21 cellular contexts compared by ENCODE assay signal in genomic region chr6:85118233-85118632, GRCh38.
DNase-seq lines count a peak whose midpoint lies in the region; ATAC-seq and TF ChIP-seq lines count a peak whose summit lies in the region.
"Had no signal": no experiment of that assay in that cellular context is flagged by ENCODE, and none has a peak within 500 bp of the region (broad histone marks: within the 10 kb centered on the region; RNA-seq: fewer than 3 reads in every experiment).

No MANE protein-coding gene starts in this region.

- RAD21 ChIA-PET in HCT116 (lab: Charles Lee; ENCODE audit: low non-redundant PET in 1 of 2, low total read pairs in 2 of 2, uncharacterized antibody in 2 of 2, unreplicated experiment in 2 of 2): no interaction called here

- no peak overlapping the region for H3K4me2 ChIP-seq in HCT116 (ENCODE audit: low read length)

- H2AFZ ChIP-seq in HCT116 (ENCODE audit: low read depth, low read length, poor library complexity, severe bottlenecking): no peak overlapping the region

- CTCF ChIA-PET in HCT116 (lab: Charles Lee) (interaction anchor here (1.1 to 1.6 kb wide), 4 partner anchors 8 to 30 kb away, joined by 3 to 6 read pairs (median 4); no protein-coding TSS in a partner anchor), HEK293T (lab: Yijun Ruan, JAX) (no interaction called here)

- BruUV-seq in HCT116 (replicated peaks; lab: Mats Ljungman, UMichigan): no TSS peak

- H3K27ac Mint-ChIP-seq in nephron progenitor cell: no peak overlapping the region
- H3K27ac Mint-ChIP-seq: activated naive CD8-positive, alpha-beta T cell treated with anti-CD3 and anti-CD28 coated beads for 36 hours; activated T-helper 1 cell treated with anti-CD3 and anti-CD28 coated beads, Interleukin-12 subunit alpha, Interleukin-12 subunit beta, Interleukin-2, Interleukin-4 antibody, amounts not matched to agents 30 ng/mL and 10 ng/mL and 1 ng/mL, durations not matched to agents 14 hours and 24 hours and 36 hours; B cell; T-helper 1 cell treated with Interleukin-12 subunit alpha and Interleukin-12 subunit beta and Interleukin-4 antibody, amounts not matched to agents 30 μg/mL and 1 μg/mL, for 36 hours had no signal

- H3K36me3 Mint-ChIP-seq in nephron progenitor cell (ENCODE audit: low read depth): no peaks in the 10 kb centered on the region
- H3K36me3 Mint-ChIP-seq: activated naive CD8-positive, alpha-beta T cell treated with anti-CD3 and anti-CD28 coated beads for 36 hours had no signal

- H3K9ac ChIP-seq in HCT116 (ENCODE audit: low read length): no peak overlapping the region

- no peaks in the 10 kb centered on the region for H3K36me3 ChIP-seq in HCT116 (ENCODE audit: control insufficient read depth in 1 of 2, insufficient read depth in 2 of 2, low read length in 2 of 2)
- H3K36me3 ChIP-seq: gastroesophageal sphincter, sigmoid colon had no signal

- POLR2A ChIA-PET in HCT116 (lab: Charles Lee) (no interaction called here), HEK293T (lab: Yijun Ruan, JAX) (no interaction called here)

- H3K4me1 Mint-ChIP-seq in nephron progenitor cell: peaks cover 48% of the 10 kb centered on the region
- H3K4me1 Mint-ChIP-seq: activated naive CD8-positive, alpha-beta T cell treated with anti-CD3 and anti-CD28 coated beads for 36 hours; B cell had no signal

- no peak overlapping the region for H3K4me3 Mint-ChIP-seq in nephron progenitor cell
- H3K4me3 Mint-ChIP-seq: activated naive CD8-positive, alpha-beta T cell treated with anti-CD3 and anti-CD28 coated beads for 36 hours; activated T-helper 1 cell treated with anti-CD3 and anti-CD28 coated beads, Interleukin-12 subunit alpha, Interleukin-12 subunit beta, Interleukin-2, Interleukin-4 antibody, amounts not matched to agents 30 ng/mL and 10 ng/mL and 1 ng/mL, durations not matched to agents 14 hours and 24 hours and 36 hours; B cell; T-helper 1 cell treated with Interleukin-12 subunit alpha and Interleukin-12 subunit beta and Interleukin-4 antibody, amounts not matched to agents 30 μg/mL and 1 μg/mL, for 36 hours had no signal

- in situ Hi-C loops in astrocyte of the spinal cord (cut with HindIII; ENCODE audit: low sequenced_read_pairs): no loop called here

- no peaks in the 10 kb centered on the region for H3K9me3 Mint-ChIP-seq in nephron progenitor cell
- H3K9me3 Mint-ChIP-seq: activated naive CD8-positive, alpha-beta T cell treated with anti-CD3 and anti-CD28 coated beads for 36 hours; activated T-helper 1 cell treated with anti-CD3 and anti-CD28 coated beads, Interleukin-12 subunit alpha, Interleukin-12 subunit beta, Interleukin-2, Interleukin-4 antibody, amounts not matched to agents 30 ng/mL and 10 ng/mL and 1 ng/mL, durations not matched to agents 14 hours and 24 hours and 36 hours; T-helper 1 cell treated with Interleukin-12 subunit alpha and Interleukin-12 subunit beta and Interleukin-4 antibody, amounts not matched to agents 30 μg/mL and 1 μg/mL, for 36 hours had no signal

- H3K4me3 ChIP-seq in HCT116 (replicated peaks in 1 of 2; ENCODE audit: low read depth in 1 of 2, low read length in 2 of 2) (no peak overlapping the region), astrocyte of the spinal cord (ENCODE audit: low read depth, low read length) (no peak overlapping the region)
- H3K4me3 ChIP-seq: body of pancreas, gastroesophageal sphincter, sigmoid colon had no signal

- no peaks in the 10 kb centered on the region for H3K79me2 ChIP-seq in HCT116 (ENCODE audit: insufficient read depth, low read length)

- TF ChIP-seq POLR2A in HCT116 (IDR thresholded peaks at IDR 0.05; ENCODE audit: borderline replicate concordance, extremely low read depth, insufficient read depth, insufficient read length): no peak

- TF ChIP-seq RAD21 in HCT116 (IDR thresholded peaks at IDR 0.05; ENCODE audit: low read depth): no peak

- H3K27me3 ChIP-seq in HCT116 (ENCODE audit: insufficient read depth, low read length): peaks cover 8% of the 10 kb centered on the region; the same call in 1 of the 2 replicates
- H3K27me3 ChIP-seq: body of pancreas, gastroesophageal sphincter, sigmoid colon had no signal

- intact Hi-C loops in HCT116 (cut with micrococcal nuclease): no loop called here

- no peaks in the 10 kb centered on the region for H3K9me2 ChIP-seq in HCT116 (ENCODE audit: insufficient read depth)

- TF ChIP-seq CTCF in C4-2B (conservative IDR thresholded peaks at IDR 0.05) (peak; percentile 26), HCT116 (IDR thresholded peaks at IDR 0.05 in 2 of 3, conservative IDR thresholded peaks at IDR 0.05 in 1 of 3; ENCODE audit: borderline replicate concordance in 1 of 3, insufficient read depth in 1 of 3, low read depth in 2 of 3, low read length in 2 of 3) (peak in 2 of 3 experiments; percentile 39 to 57; a peak in 4 of 6 replicates), astrocyte of the spinal cord (IDR thresholded peaks at IDR 0.05; ENCODE audit: low read depth, low read length) (peak; percentile 17), nephron progenitor cell (IDR thresholded peaks at IDR 0.05) (peak; percentile 7)

- ATAC-seq in HCT116 (peak; percentile 40; the same call in 1 of the 2 replicates), left lobe of liver (no peak)
- ATAC-seq: body of pancreas, gastroesophageal sphincter had no signal

- H4K20me1 ChIP-seq in HCT116 (ENCODE audit: insufficient read depth): no peaks in the 10 kb centered on the region

- H3K4me1 ChIP-seq in HCT116 (ENCODE audit: control insufficient read depth in 1 of 2, insufficient read depth in 2 of 2, low read length in 2 of 2): no peaks in the 10 kb centered on the region
- H3K4me1 ChIP-seq: body of pancreas had no signal

- no peaks in the 10 kb centered on the region for H3K9me3 ChIP-seq in HCT116 (ENCODE audit: control insufficient read depth in 1 of 2, insufficient read depth in 1 of 2, low read depth in 1 of 2, low read length in 2 of 2)
- H3K9me3 ChIP-seq: body of pancreas, gastroesophageal sphincter, sigmoid colon had no signal

- H3K27ac ChIP-seq in C4-2B (no peak overlapping the region), HCT116 (ENCODE audit: low read depth, low read length) (no peak overlapping the region)
- H3K27ac ChIP-seq: body of pancreas, epithelial cell of prostate, gastroesophageal sphincter, sigmoid colon had no signal

- no peaks in the 10 kb centered on the region for H3K27me3 Mint-ChIP-seq in nephron progenitor cell (ENCODE audit: low read depth, poor library complexity)
- H3K27me3 Mint-ChIP-seq: activated naive CD8-positive, alpha-beta T cell treated with anti-CD3 and anti-CD28 coated beads for 36 hours; B cell had no signal

- DNase-seq in HCT116 (ENCODE audit: low read depth, low spot score): no peak
- DNase-seq in astrocyte of the spinal cord (ENCODE audit: low read depth, low spot score): no peak
- no peak for DNase-seq in nephron progenitor cell
- DNase-seq in left lobe of liver (ENCODE audit: low spot score): no peak
- no peak for DNase-seq in medulla oblongata (ENCODE audit: extremely low spot score)
- no peak for DNase-seq in NCI-H1048 (lab: John Stamatoyannopoulos, UW)
- no peak for DNase-seq in HEK293T (ENCODE audit: extremely low spot score)
- DNase-seq: activated CD4-positive, CD25-positive, alpha-beta regulatory T cell; activated naive CD8-positive, alpha-beta T cell treated with anti-CD3 and anti-CD28 coated beads for 36 hours; body of pancreas; cortex of kidney; NCI-H1930; NCI-H510A treated with DMSO at 0.1 percent for 48 hours; SHP77 treated with DMSO at 0.1 percent for 48 hours; sigmoid colon had no signal

TF ChIP-seq in HCT116, 20 proteins besides CTCF, POLR2A, EP300 and RAD21 (continues in another document):
- TF ChIP-seq ELF1 (IDR thresholded peaks at IDR 0.05; ENCODE audit: borderline replicate concordance, low read depth) (no peak), YY1 (IDR thresholded peaks at IDR 0.05; ENCODE audit: extremely low read depth, insufficient replicate concordance, low read depth, low read length) (no peak), SP1 (IDR thresholded peaks at IDR 0.05; ENCODE audit: low read depth) (no peak), EGR1 (IDR thresholded peaks at IDR 0.05; ENCODE audit: low read depth) (no peak)

TF ChIP-seq in HEK293T, 16 proteins besides CTCF, POLR2A, EP300 and RAD21:
- TF ChIP-seq ZNF384 (IDR thresholded peaks at IDR 0.05) (no peak), HDGF (IDR thresholded peaks at IDR 0.05; ENCODE audit: borderline replicate concordance) (no peak), TARDBP (IDR thresholded peaks at IDR 0.05) (no peak), BHLHE40 (IDR thresholded peaks at IDR 0.05; ENCODE audit: borderline replicate concordance) (no peak), L3MBTL2 (conservative IDR thresholded peaks at IDR 0.05) (no peak), ARNT (IDR thresholded peaks at IDR 0.05) (no peak), FOXA1 (IDR thresholded peaks at IDR 0.05) (no peak), NFRKB (IDR thresholded peaks at IDR 0.05) (no peak), SUZ12 (IDR thresholded peaks at IDR 0.05) (no peak)
